ENCODE assay signal across 1 cellular context in genomic region chr17:7237761-7238417, GRCh38.
TF ChIP-seq lines count a peak whose summit lies in the region.

No MANE protein-coding gene starts in this region.

TF ChIP-seq in H1, 55 proteins besides CTCF, POLR2A, EP300 and RAD21:
- no peak for TF ChIP-seq GABPA (IDR thresholded peaks at IDR 0.05; ENCODE audit: borderline replicate concordance, insufficient read depth, low read length)
- peak; percentile 64; the same call in 1 of the 2 replicates for TF ChIP-seq TAF1 (IDR thresholded peaks at IDR 0.05; ENCODE audit: low read depth, low read length)
- no peak for TF ChIP-seq JUND (IDR thresholded peaks at IDR 0.05; ENCODE audit: low read length)
- no peak for TF ChIP-seq CEBPB (IDR thresholded peaks at IDR 0.05; ENCODE audit: low read depth, low read length)
- TF ChIP-seq SIN3A (conservative IDR thresholded peaks at IDR 0.05 in 1 of 2, IDR thresholded peaks at IDR 0.05 in 1 of 2; ENCODE audit: low read depth in 1 of 2, low read length in 2 of 2) = peak in 1 of 2 experiments; percentile 14; a peak in 1 of 4 replicates
- TF ChIP-seq CBX8 (IDR thresholded peaks at IDR 0.05; ENCODE audit: borderline replicate concordance, low read depth, low read length) = no peak
- peak; percentile 62 for TF ChIP-seq PHF8 (conservative IDR thresholded peaks at IDR 0.05; ENCODE audit: low read depth, low read length)
- no peak for TF ChIP-seq SIX5 (IDR thresholded peaks at IDR 0.05; ENCODE audit: low read depth, low read length)
- no peak for TF ChIP-seq ATF3 (IDR thresholded peaks at IDR 0.05; ENCODE audit: insufficient read depth, low read depth, low read length)
- no peak for TF ChIP-seq TBP (IDR thresholded peaks at IDR 0.05; ENCODE audit: low read depth, low read length)
- TF ChIP-seq TAF7 (optimal IDR thresholded peaks at IDR 0.05; ENCODE audit: borderline replicate concordance, low read depth, low read length) = no peak
- TF ChIP-seq SIRT6 (IDR thresholded peaks at IDR 0.05; ENCODE audit: low read length) = no peak
- no peak for TF ChIP-seq RNF2 (IDR thresholded peaks at IDR 0.05; ENCODE audit: borderline replicate concordance, low read depth, low read length, missing control alignments, poor library complexity, severe bottlenecking)
- TF ChIP-seq ATF2 (IDR thresholded peaks at IDR 0.05; ENCODE audit: low read length) = no peak
- TF ChIP-seq NANOG (IDR thresholded peaks at IDR 0.05; ENCODE audit: insufficient read depth, low read depth, low read length, poor library complexity, severe bottlenecking) = no peak
- TF ChIP-seq KDM4A (IDR thresholded peaks at IDR 0.05; ENCODE audit: low read depth, low read length, severe bottlenecking) = no peak
- no peak for TF ChIP-seq CTBP2 (IDR thresholded peaks at IDR 0.05; ENCODE audit: borderline replicate concordance, insufficient read depth, insufficient read length, low read length)
- TF ChIP-seq NRF1 (IDR thresholded peaks at IDR 0.05; ENCODE audit: low read depth, low read length) = no peak
- TF ChIP-seq E2F6 (IDR thresholded peaks at IDR 0.05) = no peak
- no peak for TF ChIP-seq KDM1A (IDR thresholded peaks at IDR 0.05; ENCODE audit: borderline replicate concordance, low read length)
- TF ChIP-seq SP2 (IDR thresholded peaks at IDR 0.05; ENCODE audit: low read length) = no peak
- 0 out of 2 replicates have a peak, but pooled peaks have one; percentile 51 for TF ChIP-seq SP4 (IDR thresholded peaks at IDR 0.05; ENCODE audit: low read length)
- TF ChIP-seq CHD7 (IDR thresholded peaks at IDR 0.05; ENCODE audit: insufficient replicate concordance, low read length) = no peak
- TF ChIP-seq MAFK (IDR thresholded peaks at IDR 0.05; ENCODE audit: low read depth, low read length) = no peak
- no peak for TF ChIP-seq TCF12 (IDR thresholded peaks at IDR 0.05; ENCODE audit: low read depth, low read length)
- no peak for TF ChIP-seq POLR2AphosphoS5 (IDR thresholded peaks at IDR 0.05; ENCODE audit: low read depth, low read length)
- TF ChIP-seq ZNF274 (IDR thresholded peaks at IDR 0.05; ENCODE audit: borderline replicate concordance, extremely low read depth, low read length) = no peak
- TF ChIP-seq CHD2 (IDR thresholded peaks at IDR 0.05; ENCODE audit: low read length) = no peak
- peak; percentile 53 for TF ChIP-seq ASH2L (IDR thresholded peaks at IDR 0.05; ENCODE audit: low read length)
- no peak for TF ChIP-seq BRCA1 (IDR thresholded peaks at IDR 0.05; ENCODE audit: low read depth, low read length)
- TF ChIP-seq SP1 (IDR thresholded peaks at IDR 0.05; ENCODE audit: low read depth, low read length) = peak; percentile 77
- TF ChIP-seq SAP30 (IDR thresholded peaks at IDR 0.05; ENCODE audit: insufficient read depth, insufficient replicate concordance, low read length) = no peak
- no peak for TF ChIP-seq CBX5 (IDR thresholded peaks at IDR 0.05; ENCODE audit: low read depth, low read length)
- peak; percentile 52; the same call in 1 of the 2 replicates for TF ChIP-seq MAX (IDR thresholded peaks at IDR 0.05)
- TF ChIP-seq POU5F1 (IDR thresholded peaks at IDR 0.05; ENCODE audit: low read depth, low read length) = no peak
- no peak for TF ChIP-seq FOSL1 (IDR thresholded peaks at IDR 0.05; ENCODE audit: insufficient read depth, low read depth, low read length)
TF ChIP-seq in H1: peak in this region for 7.
